Comparison of ENCODE assay signal across 1 cellular context in the genomic region with DNA sequence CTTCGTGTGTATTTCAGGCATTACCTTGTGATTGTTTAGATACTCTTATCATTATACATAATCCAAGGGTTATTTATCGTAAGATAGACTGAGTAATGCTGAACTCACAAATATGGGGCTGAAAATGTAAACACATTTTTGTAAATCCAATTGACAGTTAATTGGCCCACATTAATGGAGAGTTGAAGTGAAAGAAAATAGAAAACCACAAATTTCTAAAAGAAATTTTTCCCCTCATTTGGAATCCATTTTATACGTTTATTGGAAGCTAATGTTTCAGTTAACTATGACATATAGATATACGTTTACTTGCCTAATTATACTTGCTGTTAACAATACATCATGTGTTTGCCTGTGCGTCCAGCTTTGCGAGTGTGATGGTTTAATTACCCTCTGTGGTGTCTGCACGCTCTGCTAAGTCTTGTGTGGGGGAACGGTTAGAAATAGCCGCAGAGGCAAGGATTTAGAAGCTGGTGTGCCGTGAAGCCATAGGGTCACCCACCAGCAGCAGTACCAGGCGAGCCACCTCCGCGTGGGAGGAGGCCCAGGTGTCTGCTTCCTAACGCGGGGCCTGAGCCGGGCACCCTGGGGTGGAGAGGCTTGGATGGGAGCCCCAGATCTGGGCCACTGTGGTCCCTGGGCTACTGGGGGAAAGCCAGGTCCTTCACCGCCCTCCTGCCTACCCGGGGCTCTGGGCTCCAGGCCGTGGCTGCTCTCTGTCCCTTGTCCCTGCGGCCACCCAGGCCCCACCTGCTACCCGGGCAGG.
TF ChIP-seq lines count a peak whose summit lies in the region.

No MANE protein-coding gene starts in this region.

TF ChIP-seq in GM12878, 131 proteins besides CTCF, POLR2A, EP300 and RAD21:
- no peak for TF ChIP-seq SMC3 (IDR thresholded peaks at IDR 0.05; ENCODE audit: borderline replicate concordance, low read length)
- TF ChIP-seq NR2F1 (conservative IDR thresholded peaks at IDR 0.05): no peak
- no peak for TF ChIP-seq WRNIP1 (IDR thresholded peaks at IDR 0.05; ENCODE audit: borderline replicate concordance, low read depth, low read length)
- TF ChIP-seq, protein P1, sequence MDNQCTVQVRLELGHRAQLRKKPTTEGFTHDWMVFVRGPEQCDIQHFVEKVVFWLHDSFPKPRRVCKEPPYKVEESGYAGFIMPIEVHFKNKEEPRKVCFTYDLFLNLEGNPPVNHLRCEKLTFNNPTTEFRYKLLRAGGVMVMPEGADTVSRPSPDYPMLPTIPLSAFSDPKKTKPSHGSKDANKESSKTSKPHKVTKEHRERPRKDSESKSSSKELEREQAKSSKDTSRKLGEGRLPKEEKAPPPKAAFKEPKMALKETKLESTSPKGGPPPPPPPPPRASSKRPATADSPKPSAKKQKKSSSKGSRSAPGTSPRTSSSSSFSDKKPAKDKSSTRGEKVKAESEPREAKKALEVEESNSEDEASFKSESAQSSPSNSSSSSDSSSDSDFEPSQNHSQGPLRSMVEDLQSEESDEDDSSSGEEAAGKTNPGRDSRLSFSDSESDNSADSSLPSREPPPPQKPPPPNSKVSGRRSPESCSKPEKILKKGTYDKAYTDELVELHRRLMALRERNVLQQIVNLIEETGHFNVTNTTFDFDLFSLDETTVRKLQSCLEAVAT (IDR thresholded peaks at IDR 0.05): 0 out of 2 replicates have a peak, but pooled peaks have one; percentile 21
- no peak for TF ChIP-seq MTA2 (IDR thresholded peaks at IDR 0.05; ENCODE audit: low read depth)
- TF ChIP-seq RELA (IDR thresholded peaks at IDR 0.05; ENCODE audit: borderline replicate concordance, partially characterized antibody): no peak
- TF ChIP-seq, protein P2, sequence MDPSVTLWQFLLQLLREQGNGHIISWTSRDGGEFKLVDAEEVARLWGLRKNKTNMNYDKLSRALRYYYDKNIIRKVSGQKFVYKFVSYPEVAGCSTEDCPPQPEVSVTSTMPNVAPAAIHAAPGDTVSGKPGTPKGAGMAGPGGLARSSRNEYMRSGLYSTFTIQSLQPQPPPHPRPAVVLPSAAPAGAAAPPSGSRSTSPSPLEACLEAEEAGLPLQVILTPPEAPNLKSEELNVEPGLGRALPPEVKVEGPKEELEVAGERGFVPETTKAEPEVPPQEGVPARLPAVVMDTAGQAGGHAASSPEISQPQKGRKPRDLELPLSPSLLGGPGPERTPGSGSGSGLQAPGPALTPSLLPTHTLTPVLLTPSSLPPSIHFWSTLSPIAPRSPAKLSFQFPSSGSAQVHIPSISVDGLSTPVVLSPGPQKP (IDR thresholded peaks at IDR 0.05; ENCODE audit: low read depth, low read length): no peak
- no peak for TF ChIP-seq MEF2A (IDR thresholded peaks at IDR 0.05; ENCODE audit: insufficient read depth, low read depth, low read length)
